ENCODE assay signal across 18 cellular contexts in the genomic region with DNA sequence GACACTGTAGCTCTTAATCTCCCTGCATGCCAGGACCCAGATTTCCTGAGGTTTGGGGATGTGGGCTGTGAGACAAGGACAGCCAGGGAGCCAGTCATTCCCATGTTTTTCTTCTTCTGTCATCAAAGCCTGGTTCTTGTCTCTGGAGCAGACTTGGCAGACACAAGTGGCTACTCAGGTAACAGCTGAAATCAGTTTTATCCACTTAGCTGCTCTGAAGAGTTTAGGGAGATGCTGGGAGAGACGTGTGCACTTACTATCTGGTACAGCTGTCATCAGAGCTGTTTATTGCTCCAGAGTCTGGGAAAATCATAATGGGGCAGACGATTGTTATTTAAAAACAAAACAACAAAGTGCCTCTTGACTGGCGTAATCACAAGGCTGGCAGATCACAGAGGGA. TPM values are rescaled to one million over a fixed set of nuclear protein-coding genes. Genes with fewer than 3 reads are reported as not detected.
DNase-seq lines count a peak whose midpoint lies in the region; ATAC-seq and TF ChIP-seq lines count a peak whose summit lies in the region.
"Had no signal": no experiment of that assay in that cellular context is flagged by ENCODE, and none has a peak within 500 bp of the region (broad histone marks: within the 10 kb centered on the region; RNA-seq: fewer than 3 reads in every experiment).

No MANE protein-coding gene starts in this region.

- no peaks in the 10 kb centered on the region for H3K9me3 ChIP-seq in right atrium auricular region
- H3K9me3 ChIP-seq in CD4-positive, alpha-beta T cell (ENCODE audit: control insufficient read depth, low read length), result no peaks in the 10 kb centered on the region
- H3K9me3 ChIP-seq: A549 had no signal

- no peaks in the 10 kb centered on the region for H3K9me3 Mint-ChIP-seq in activated naive CD4-positive, alpha-beta T cell treated with anti-CD3 and anti-CD28 coated beads, Interleukin-2, amount 50 U/mL, for 72 hours
- H3K9me3 Mint-ChIP-seq in CD4-positive, alpha-beta T cell, result no peaks in the 10 kb centered on the region
- H3K9me3 Mint-ChIP-seq: HFFc6 had no signal

- H4K8ac ChIP-seq in mesendoderm (ENCODE audit: low read depth, low read length), result no peak overlapping the region

- no peak for TF ChIP-seq CTCF in right atrium auricular region (IDR thresholded peaks at IDR 0.05)
- no peak for TF ChIP-seq CTCF in CD4-positive, alpha-beta T cell (IDR thresholded peaks at IDR 0.05)

- H3K4me3 ChIP-seq in right atrium auricular region, result no peak overlapping the region
- H3K4me3 ChIP-seq in mesendoderm (ENCODE audit: low read length), result no peak overlapping the region
- H3K4me3 ChIP-seq: A549 had no signal

- H3K4me2 ChIP-seq in mesendoderm (ENCODE audit: low read length), result no peak overlapping the region
- H3K4me2 ChIP-seq: A549 had no signal

- no peaks in the 10 kb centered on the region for H3K79me1 ChIP-seq in mesendoderm (ENCODE audit: low read length)

- H3K4ac ChIP-seq in mesendoderm (ENCODE audit: low read depth, low read length), result no peak overlapping the region

- POLR2A ChIA-PET in CD4-positive, alpha-beta T cell (lab: Charles Lee), result no interaction called here

- H3K27me3 ChIP-seq in right atrium auricular region (no peaks in the 10 kb centered on the region), mesendoderm (ENCODE audit: insufficient read depth, low read length, poor library complexity) (no peaks in the 10 kb centered on the region)
- no peaks in the 10 kb centered on the region for H3K27me3 ChIP-seq in CD4-positive, alpha-beta T cell (ENCODE audit: control insufficient read depth, insufficient read depth, low read length)

- H2BK120ac ChIP-seq in mesendoderm (ENCODE audit: low read depth, low read length), result no peak overlapping the region

- H2AK5ac ChIP-seq in mesendoderm (ENCODE audit: low read length), result no peak overlapping the region

- DNase-seq in Right ventricle myocardium inferior (ENCODE audit: missing footprints), result no peak
- DNase-seq in right atrium auricular region (ENCODE audit: low spot score), result no peak
- peak; percentile 94 for DNase-seq in NCI-H187 treated with DMSO at 0.1 percent for 48 hours (lab: John Stamatoyannopoulos, UW)
- peak; percentile 68 for DNase-seq in NCI-H345 (lab: John Stamatoyannopoulos, UW)
- peak; percentile 20 for DNase-seq in mesendoderm
- no peak for DNase-seq in activated naive CD4-positive, alpha-beta T cell treated with anti-CD3 and anti-CD28 coated beads, Interleukin-2, amount 50 U/mL, for 72 hours (ENCODE audit: low spot score in 2 of 2)
- no peak for DNase-seq in CD4-positive, alpha-beta T cell
- DNase-seq: EL; GOT3; HFFc6; KG1; NCI-H1436 treated with DMSO at 0.1 percent for 48 hours; NK-92 treated with Interleukin-12 subunit alpha and Interleukin-12 subunit beta, amount 100 ng/mL, for 24 hours; OCI-M1; RPMI8226; T1000 had no signal

- H3K27me3 Mint-ChIP-seq in CD4-positive, alpha-beta T cell, result no peaks in the 10 kb centered on the region

- peaks cover 0 to 16% of the 10 kb centered on the region in 2 donors for H3K4me1 ChIP-seq in right atrium auricular region
- no peaks in the 10 kb centered on the region for H3K4me1 ChIP-seq in mesendoderm (ENCODE audit: control insufficient read depth, low read depth, low read length)
- H3K4me1 ChIP-seq: A549 had no signal

- H3K4me1 Mint-ChIP-seq in CD4-positive, alpha-beta T cell (ENCODE audit: low read depth), result no peaks in the 10 kb centered on the region

- H3K27ac ChIP-seq in right atrium auricular region (no peak overlapping the region), mesendoderm (ENCODE audit: low read depth, low read length) (no peak overlapping the region)
- no peak overlapping the region for H3K27ac ChIP-seq in CD4-positive, alpha-beta T cell (ENCODE audit: low read depth, low read length)
- H3K27ac ChIP-seq: A549 had no signal

- H2BK15ac ChIP-seq in mesendoderm (replicated peaks; ENCODE audit: low read depth), result no peak overlapping the region

- intact Hi-C loops in Right ventricle myocardium inferior (cut with DNase I), result no loop called here
- intact Hi-C loops in CD4-positive, alpha-beta T cell (cut with DNase I, micrococcal nuclease), result no loop called here

- peak overlapping the region in 1 of 2 donors; percentile 82 for H3K27ac Mint-ChIP-seq in activated naive CD4-positive, alpha-beta T cell treated with anti-CD3 and anti-CD28 coated beads, Interleukin-2, amount 50 U/mL, for 72 hours
- no peak overlapping the region for H3K27ac Mint-ChIP-seq in CD4-positive, alpha-beta T cell
- H3K27ac Mint-ChIP-seq: HFFc6 had no signal

- H3K79me2 ChIP-seq in mesendoderm (ENCODE audit: control insufficient read depth, insufficient read depth, low read length), result no peaks in the 10 kb centered on the region

- no peak overlapping the region for H3K23ac ChIP-seq in mesendoderm (ENCODE audit: low read length)

- H3K36me3 Mint-ChIP-seq in activated naive CD4-positive, alpha-beta T cell treated with anti-CD3 and anti-CD28 coated beads, Interleukin-2, amount 50 U/mL, for 72 hours, result no peaks in the 10 kb centered on the region
- H3K36me3 Mint-ChIP-seq in CD4-positive, alpha-beta T cell (ENCODE audit: low read depth), result no peaks in the 10 kb centered on the region

- no CpG with 5 or more reads among the region's 3 CpGs for WGBS in mesendoderm (ENCODE audit: extremely low coverage, insufficient coverage, low lambda C conversion rate)

- no peak overlapping the region for H3K56ac ChIP-seq in mesendoderm (ENCODE audit: low read length)

- H3K36me3 ChIP-seq in right atrium auricular region (peaks cover 6% of the 10 kb centered on the region), mesendoderm (ENCODE audit: control insufficient read depth, insufficient read depth, low read length) (no peaks in the 10 kb centered on the region)

- H3K9ac ChIP-seq in mesendoderm (ENCODE audit: low read length), result no peak overlapping the region

- H4K5ac ChIP-seq in mesendoderm (ENCODE audit: low read length), result no peak overlapping the region

- no peak overlapping the region for H3K4me3 Mint-ChIP-seq in CD4-positive, alpha-beta T cell
- H3K4me3 Mint-ChIP-seq: HFFc6 had no signal

- no peak overlapping the region for H3K18ac ChIP-seq in mesendoderm (ENCODE audit: low read length)

- H2BK5ac ChIP-seq in mesendoderm (ENCODE audit: low read length), result no peak overlapping the region

- ATAC-seq in Right ventricle myocardium inferior (peak; percentile 73), HG03025 (IDR thresholded peaks at IDR 0.05; ENCODE audit: low FRiP score, unreplicated experiment) (no peak)
- ATAC-seq in activated naive CD4-positive, alpha-beta T cell treated with anti-CD3 and anti-CD28 coated beads, Interleukin-2, amount 50 U/mL, for 72 hours, result no peak
- no peak for ATAC-seq in CD4-positive, alpha-beta T cell (ENCODE audit: poor library complexity)
- ATAC-seq: A549 had no signal

- CTCF ChIA-PET in CD4-positive, alpha-beta T cell (lab: Charles Lee), result no interaction called here

RNA-seq across cellular contexts. Expression of gene CSNK2A3, which starts 56.6 kb away (rescaled TPM):
- total RNA-seq in Right ventricle myocardium inferior (0.62 TPM), right atrium auricular region (1 to 10 TPM in 1 of 2 donors, under 1 TPM in 1; 0.75 to 1.3 TPM)
- 3.2 TPM for polyA plus RNA-seq in mesendoderm (2013, experiment 1 of 2)
- 2.6 TPM for polyA plus RNA-seq in mesendoderm (2013, experiment 2 of 2)
- 1 to 10 TPM in 1 of 2 donors, under 1 TPM in 1; 0.73 to 4.0 TPM for total RNA-seq in activated naive CD4-positive, alpha-beta T cell treated with anti-CD3 and anti-CD28 coated beads, Interleukin-2, amount 50 U/mL, for 72 hours
- under 1 TPM; 0.27 to 0.28 TPM for total RNA-seq in CD4-positive, alpha-beta T cell

Comparison
In these comparisons a context has a peak if more than half of its experiments do, and no peak if none do; other contexts are left out.
1. DNase-seq: peak in NCI-H187 treated with DMSO at 0.1 percent for 48 hours (single experiment), NCI-H345 (single experiment) and mesendoderm (single experiment); none in Right ventricle myocardium inferior (single experiment), right atrium auricular region (single experiment), activated naive CD4-positive, alpha-beta T cell treated with anti-CD3 and anti-CD28 coated beads, Interleukin-2, amount 50 U/mL, for 72 hours (0 of 2) and CD4-positive, alpha-beta T cell (0 of 10).